ENCODE assay signal across 35 cellular contexts in genomic region chr10:44089671-44090070, GRCh38.
"Had no signal": no experiment of that assay in that cellular context is flagged by ENCODE, and none has a peak within 500 bp of the region (broad histone marks: within the 10 kb centered on the region; RNA-seq: fewer than 3 reads in every experiment).

No MANE protein-coding gene starts in this region.

- H3K27ac ChIP-seq: KMS-11 had no signal

- H3K36me3 ChIP-seq: MG63 had no signal

- H3K4me2 ChIP-seq: KMS-11 had no signal

- H3K27me3 ChIP-seq: MG63 had no signal

- H3K9ac ChIP-seq: KMS-11 had no signal

- H3K9me3 ChIP-seq: MG63 had no signal

- DNase-seq: Karpas-422, Kasumi-1, KG1, MG63, MM.1S, MV-4-11, NCI-H1048, NCI-H1092, NCI-H1092 treated with DMSO at 0.1 percent for 48 hours, NCI-H1105, NCI-H1105 treated with DMSO at 0.1 percent for 48 hours, NCI-H1417, NCI-H1417 treated with DMSO at 0.1 percent for 48 hours, NCI-H1436, NCI-H1436 treated with DMSO at 0.1 percent for 48 hours, NCI-H146, NCI-H1694, NCI-H1694 treated with DMSO at 0.1 percent for 48 hours, NCI-H187, NCI-H187 treated with DMSO at 0.1 percent for 48 hours, NCI-H1930, NCI-H2029, NCI-H2029 treated with DMSO at 0.1 percent for 48 hours, NCI-H2081, NCI-H2081 treated with DMSO at 0.1 percent for 48 hours, NCI-H2107, NCI-H2171, NCI-H2171 treated with DMSO at 0.1 percent for 48 hours, NCI-H2227 treated with DMSO at 0.1 percent for 48 hours, NCI-H226, NCI-H345, NCI-H446, NCI-H446 treated with DMSO at 0.1 percent for 48 hours, NCI-H510A had no signal

- H3K4me3 ChIP-seq: MG63 had no signal
